In genomic region chr5:173581408-173582197, GRCh38 we compare ENCODE assay signal across 2 cellular contexts.
TF ChIP-seq lines count a peak whose summit lies in the region.

No MANE protein-coding gene starts in this region.

TF ChIP-seq in GM12878, 131 proteins besides CTCF, POLR2A, EP300 and RAD21:
- TF ChIP-seq IRF3 (IDR thresholded peaks at IDR 0.05) (no peak), POLR2AphosphoS2 (IDR thresholded peaks at IDR 0.05; ENCODE audit: low read depth, low read length) (no peak), CEBPB (IDR thresholded peaks at IDR 0.05; ENCODE audit: borderline replicate concordance in 1 of 2, low read depth in 2 of 2, low read length in 2 of 2) (no peak), POLR2AphosphoS5 (IDR thresholded peaks at IDR 0.05; ENCODE audit: low read length) (no peak), KDM1A (IDR thresholded peaks at IDR 0.05; ENCODE audit: borderline replicate concordance) (no peak), RELA (IDR thresholded peaks at IDR 0.05; ENCODE audit: borderline replicate concordance, partially characterized antibody) (no peak), GABPA (IDR thresholded peaks at IDR 0.05; ENCODE audit: low read depth) (no peak), BHLHE40 (IDR thresholded peaks at IDR 0.05; ENCODE audit: borderline replicate concordance in 1 of 2, low read depth in 2 of 2, low read length in 1 of 2) (peak; percentile 88 to 89), CREB1 (IDR thresholded peaks at IDR 0.05; ENCODE audit: low read depth) (no peak), PRDM15 (CRISPR knock-in tag; IDR thresholded peaks at IDR 0.05) (no peak), MYC (IDR thresholded peaks at IDR 0.05; ENCODE audit: insufficient read depth, insufficient read length, insufficient replicate concordance, low read length, severe bottlenecking) (no peak), ZNF217 (IDR thresholded peaks at IDR 0.05) (no peak), EZH2 (IDR thresholded peaks at IDR 0.05; ENCODE audit: borderline replicate concordance, control insufficient read depth, low read depth, low read length) (no peak), TCF3 (IDR thresholded peaks at IDR 0.05; ENCODE audit: borderline replicate concordance, insufficient read depth, low read depth, low read length) (no peak), SMC3 (IDR thresholded peaks at IDR 0.05; ENCODE audit: borderline replicate concordance, low read length) (peak; percentile 62), RBBP5 (conservative IDR thresholded peaks at IDR 0.05) (no peak), TBL1XR1 (IDR thresholded peaks at IDR 0.05; ENCODE audit: low read depth, low read length) (no peak), PML (IDR thresholded peaks at IDR 0.05; ENCODE audit: low read length) (no peak), EED (IDR thresholded peaks at IDR 0.05; ENCODE audit: low read depth) (no peak), EGR1 (IDR thresholded peaks at IDR 0.05; ENCODE audit: borderline replicate concordance in 1 of 2, low read depth in 2 of 2, low read length in 2 of 2) (0 out of 3 replicates have a peak, but pooled peaks of 1 of the 2 experiments have one; percentile 23), CBX5 (IDR thresholded peaks at IDR 0.05; ENCODE audit: low read depth) (no peak), YBX1 (IDR thresholded peaks at IDR 0.05) (no peak), SREBF1 (IDR thresholded peaks at IDR 0.05; ENCODE audit: low read length) (no peak)

TF ChIP-seq in HepG2, 621 proteins besides CTCF, POLR2A, EP300 and RAD21:
- TF ChIP-seq EHMT2 (IDR thresholded peaks at IDR 0.05; ENCODE audit: borderline replicate concordance, low read depth, low read length) (no peak), TEAD2 (CRISPR knock-in tag; IDR thresholded peaks at IDR 0.05) (no peak), ZNF580 (CRISPR knock-in tag; IDR thresholded peaks at IDR 0.05; ENCODE audit: borderline replicate concordance, low read depth) (no peak), ZNF564 (CRISPR knock-in tag; IDR thresholded peaks at IDR 0.05) (no peak), MYC (CRISPR knock-in tag; IDR thresholded peaks at IDR 0.05; ENCODE audit: borderline replicate concordance) (peak; percentile 24; the same call in 1 of the 2 replicates), BHLHE40 (IDR thresholded peaks at IDR 0.05; ENCODE audit: low read length) (peak; percentile 82), RBM22 (optimal IDR thresholded peaks at IDR 0.05; ENCODE audit: low read length) (no peak), ZNF619 (CRISPR knock-in tag; IDR thresholded peaks at IDR 0.05) (no peak), HCFC1 (IDR thresholded peaks at IDR 0.05; ENCODE audit: low read depth, low read length) (no peak), HNF1B (CRISPR knock-in tag; IDR thresholded peaks at IDR 0.05) (no peak), HOXA7 (CRISPR knock-in tag; IDR thresholded peaks at IDR 0.05) (no peak), ZNF337 (CRISPR knock-in tag; IDR thresholded peaks at IDR 0.05; ENCODE audit: borderline replicate concordance, low read depth) (no peak), XRCC5 (optimal IDR thresholded peaks at IDR 0.05; ENCODE audit: low read length) (peak; percentile 47), ZBTB43 (CRISPR knock-in tag; conservative IDR thresholded peaks at IDR 0.05) (no peak), ZNF253 (CRISPR knock-in tag; IDR thresholded peaks at IDR 0.05; ENCODE audit: borderline replicate concordance) (no peak), FOXA1 (IDR thresholded peaks at IDR 0.05) (no peak), FOXA1 (CRISPR knock-in tag; IDR thresholded peaks at IDR 0.05) (no peak), HNRNPL (IDR thresholded peaks at IDR 0.05; ENCODE audit: low read depth, low read length) (no peak), ZNF333 (CRISPR knock-in tag; IDR thresholded peaks at IDR 0.05; ENCODE audit: borderline replicate concordance) (no peak), SMC3 (IDR thresholded peaks at IDR 0.05; ENCODE audit: low read length) (peak; percentile 27; the same call in 1 of the 2 replicates), STAG1 (CRISPR knock-in tag; IDR thresholded peaks at IDR 0.05) (peak; percentile 62), ZBTB33 (CRISPR knock-in tag; IDR thresholded peaks at IDR 0.05) (peak; percentile 93)
TF ChIP-seq in HepG2: peak in this region for 6.
